In the genomic region with DNA sequence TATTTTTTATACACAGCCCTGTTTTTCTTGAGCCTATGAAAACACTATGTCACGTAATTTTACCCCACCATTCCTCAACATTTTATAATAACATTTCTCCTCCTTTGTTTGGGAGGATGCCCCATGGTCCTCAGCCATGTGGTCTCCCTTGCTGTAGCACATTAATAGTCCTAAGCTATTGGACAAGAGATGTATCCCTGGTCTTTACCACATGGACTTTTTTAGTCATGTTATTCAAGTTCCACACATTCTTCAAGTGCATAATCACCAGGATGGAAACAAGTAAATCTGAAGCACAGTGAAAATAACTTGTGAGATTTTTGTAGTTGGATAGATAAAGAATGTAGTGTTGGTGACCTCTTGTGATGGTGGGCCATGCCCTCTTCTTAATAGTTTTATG, we compare ENCODE assay signal across 7 cellular contexts. TPM values are rescaled to one million over a fixed set of nuclear protein-coding genes. Genes with fewer than 3 reads are reported as not detected.
A peak's percentile ranks its signal among the peaks of the same experiment; 100 is the strongest.
DNase-seq lines count a peak whose midpoint lies in the region; ATAC-seq, FAIRE-seq and TF ChIP-seq lines count a peak whose summit lies in the region.
"Had no signal": no experiment of that assay in that cellular context is flagged by ENCODE, and none has a peak within 500 bp of the region (broad histone marks: within the 10 kb centered on the region; RNA-seq: fewer than 3 reads in every experiment).

No MANE protein-coding gene starts in this region.

- 0 to 7% methylated on average over 1 of the region's 1 CpG for WGBS in GM23248 (ENCODE audit: low coverage in 1 of 2, low lambda C conversion rate in 2 of 2, missing lambda C conversion rate in 2 of 2), 2 experiments

- H3K9me2 ChIP-seq in GM23248 (ENCODE audit: insufficient read depth), result no peaks in the 10 kb centered on the region

- no peak for FAIRE-seq in bronchial epithelial cell (lab: Jason Lieb, UNC)

- H3K4me2 ChIP-seq in GM23248 (ENCODE audit: unreplicated experiment), result peak overlapping the region; percentile 29

- H3K4me1 ChIP-seq in GM23248 (ENCODE audit: insufficient read depth), result peaks cover 63% of the 10 kb centered on the region
- H3K4me1 ChIP-seq: prostate gland had no signal

- no peaks in the 10 kb centered on the region for H4K20me1 ChIP-seq in GM23248 (ENCODE audit: insufficient read depth)

- no peaks in the 10 kb centered on the region for H3K79me2 ChIP-seq in GM23248 (ENCODE audit: insufficient read depth)

- H3K36me3 ChIP-seq in GM23248 (ENCODE audit: low read depth), result no peaks in the 10 kb centered on the region
- no peaks in the 10 kb centered on the region for H3K36me3 ChIP-seq in bronchial epithelial cell (ENCODE audit: control insufficient read depth, insufficient read depth, low read length)
- H3K36me3 ChIP-seq: prostate gland had no signal

- H3K27me3 ChIP-seq in GM23248 (replicated peaks; ENCODE audit: insufficient read depth) (no peaks in the 10 kb centered on the region), bronchial epithelial cell (ENCODE audit: control insufficient read depth, insufficient read depth, low read length) (no peaks in the 10 kb centered on the region)

- H3K4me3 ChIP-seq in GM23248 (no peak overlapping the region), bronchial epithelial cell (ENCODE audit: low read depth, low read length) (no peak overlapping the region)
- H3K4me3 ChIP-seq: prostate gland had no signal

- DNase-seq in GM23248 (peak; percentile 87), bronchial epithelial cell (ENCODE audit: low read depth) (peak; percentile 62), renal cortical epithelial cell (ENCODE audit: low read depth) (peak; percentile 97), HT-29 (ENCODE audit: low spot score) (no peak), NCI-H187 treated with DMSO at 0.1 percent for 48 hours (lab: John Stamatoyannopoulos, UW) (no peak)

- H3K9me3 ChIP-seq in GM23248 (ENCODE audit: low read depth), result no peaks in the 10 kb centered on the region
- H3K9me3 ChIP-seq: prostate gland had no signal

- H3F3A ChIP-seq in GM23248 (ENCODE audit: insufficient read depth), result peaks cover 76% of the 10 kb centered on the region

- H3K27ac ChIP-seq in GM23248, result peak overlapping the region; percentile 85
- H3K27ac ChIP-seq: prostate gland had no signal

- no peak for ATAC-seq in HG03442 (IDR thresholded peaks at IDR 0.05; ENCODE audit: unreplicated experiment)

- no peak for TF ChIP-seq CTCF in bronchial epithelial cell (IDR thresholded peaks at IDR 0.05; ENCODE audit: insufficient read depth, low read length, severe bottlenecking)

- H3K9ac ChIP-seq in GM23248, result peak overlapping the region; percentile 46

- no peak overlapping the region for H2AFZ ChIP-seq in GM23248

- in situ Hi-C loops in GM23248 (cut with MboI), result no loop called here

RNA-seq across cellular contexts. Expression of a gene that starts 2.1 kb away (rescaled TPM):
- 0.38 and 13.4 TPM in 2 replicates for total RNA-seq in GM23248 (2014; rRNA removed; shearing (Covaris generic))
- polyA plus RNA-seq in GM23248 (2016; fragmentation: Nextera tagmentation; extraction: Ambion mirVana), result 54.3 and 55.2 TPM in 2 replicates
- total RNA-seq in bronchial epithelial cell (not detected in 2 replicates), renal cortical epithelial cell (0.55 and 5.9 TPM in 2 replicates)
- not detected in 2 replicates for total RNA-seq in HT-29 (2014; rRNA removed; shearing (Covaris generic))
- total RNA-seq: prostate gland had no signal

RNA-seq across cellular contexts. Expression of a gene that starts 3.7 kb away (rescaled TPM):
- not detected in 2 replicates for total RNA-seq in GM23248 (2014; rRNA removed; shearing (Covaris generic))
- not detected in 2 replicates for polyA plus RNA-seq in GM23248 (2016; fragmentation: Nextera tagmentation; extraction: Ambion mirVana)
- not detected in 2 replicates for total RNA-seq in bronchial epithelial cell
- total RNA-seq in renal cortical epithelial cell, result not detected in 2 replicates
- total RNA-seq in HT-29 (2014; rRNA removed; shearing (Covaris generic)), result not detected in 2 replicates
- total RNA-seq: prostate gland had no signal

RNA-seq across cellular contexts. Expression of a gene that starts 6.9 kb away (rescaled TPM):
- not detected in 2 replicates for total RNA-seq in GM23248 (2014; rRNA removed; shearing (Covaris generic))
- polyA plus RNA-seq in GM23248 (2016; fragmentation: Nextera tagmentation; extraction: Ambion mirVana), result 0.51 and 0.74 TPM in 2 replicates
- total RNA-seq in bronchial epithelial cell (not detected in 2 replicates), renal cortical epithelial cell (0.15 TPM in 1 of 2 replicates, not detected in the other)
- total RNA-seq in HT-29 (2014; rRNA removed; shearing (Covaris generic)), result not detected in 2 replicates
- total RNA-seq: prostate gland had no signal

RNA-seq across cellular contexts. Expression of a gene that starts 14.9 kb away (rescaled TPM):
- total RNA-seq in GM23248 (2014; rRNA removed; shearing (Covaris generic)), result not detected in 2 replicates
- not detected in 2 replicates for polyA plus RNA-seq in GM23248 (2016; fragmentation: Nextera tagmentation; extraction: Ambion mirVana)
- not detected in 2 replicates for total RNA-seq in bronchial epithelial cell
- total RNA-seq in renal cortical epithelial cell, result not detected in 2 replicates
- total RNA-seq in HT-29 (2014; rRNA removed; shearing (Covaris generic)), result not detected in 2 replicates
- total RNA-seq: prostate gland had no signal

RNA-seq across cellular contexts. Expression of a gene that starts 20.7 kb away (rescaled TPM):
- total RNA-seq in GM23248 (2014; rRNA removed; shearing (Covaris generic)), result 1.6 and 4.2 TPM in 2 replicates
- polyA plus RNA-seq in GM23248 (2016; fragmentation: Nextera tagmentation; extraction: Ambion mirVana), result 2.6 and 3.3 TPM in 2 replicates
- total RNA-seq in bronchial epithelial cell, result not detected in 2 replicates
- 0.25 and 0.35 TPM in 2 replicates for total RNA-seq in renal cortical epithelial cell
- 0.42 and 0.64 TPM in 2 replicates for total RNA-seq in HT-29 (2014; rRNA removed; shearing (Covaris generic))

Comparison
In these comparisons a context has a peak if more than half of its experiments do, and no peak if none do; other contexts are left out.
1. DNase-seq: peak in GM23248 (single experiment), bronchial epithelial cell (single experiment) and renal cortical epithelial cell (single experiment); none in HT-29 (single experiment) and NCI-H187 treated with DMSO at 0.1 percent for 48 hours (single experiment).